Comparison of ENCODE assay signal across 20 cellular contexts in genomic region chr12:14842315-14842714, GRCh38. TPM values are rescaled to one million over a fixed set of nuclear protein-coding genes. Genes with fewer than 3 reads are reported as not detected.
DNase-seq lines count a peak whose midpoint lies in the region; ATAC-seq and TF ChIP-seq lines count a peak whose summit lies in the region.
"Had no signal": no experiment of that assay in that cellular context is flagged by ENCODE, and none has a peak within 500 bp of the region (broad histone marks: within the 10 kb centered on the region; RNA-seq: fewer than 3 reads in every experiment).

No MANE protein-coding gene starts in this region.

- POLR2A ChIA-PET in activated CD8-positive, alpha-beta T cell treated with anti-CD3 and anti-CD28 coated beads for 36 hours (lab: Charles Lee), result no interaction called here

- no peaks in the 10 kb centered on the region for H3K9me3 ChIP-seq in esophagus squamous epithelium
- no peaks in the 10 kb centered on the region for H3K9me3 ChIP-seq in osteoblast (ENCODE audit: low read depth, low read length)
- no peaks in the 10 kb centered on the region for H3K9me3 ChIP-seq in tibial nerve
- H3K9me3 ChIP-seq: testis had no signal

- H3K4me3 ChIP-seq in esophagus squamous epithelium (no peak overlapping the region), osteoblast (ENCODE audit: insufficient read depth, low read length) (no peak overlapping the region), tibial nerve (no peak overlapping the region)
- H3K4me3 ChIP-seq: testis had no signal

- no peak for ATAC-seq in activated CD8-positive, alpha-beta T cell treated with anti-CD3 and anti-CD28 coated beads for 36 hours

- H4K20me1 ChIP-seq in osteoblast (ENCODE audit: insufficient read depth, low read length), result no peaks in the 10 kb centered on the region

- H3K36me3 ChIP-seq in esophagus squamous epithelium (no peaks in the 10 kb centered on the region), osteoblast (ENCODE audit: insufficient read depth, low read length) (no peaks in the 10 kb centered on the region), tibial nerve (no peaks in the 10 kb centered on the region)

- no peak for TF ChIP-seq EP300 in tibial nerve (IDR thresholded peaks at IDR 0.05)

- peaks cover 12% of the 10 kb centered on the region for H3K4me1 Mint-ChIP-seq in activated CD8-positive, alpha-beta T cell treated with anti-CD3 and anti-CD28 coated beads for 36 hours (ENCODE audit: low read depth)

- WGBS in esophagus squamous epithelium, 2 donors, result 79 to 81% methylated on average over 3 of the region's 3 CpGs
- WGBS in tibial nerve, 2 donors, result 53 to 62% methylated on average over 3 of the region's 3 CpGs

- CTCF ChIA-PET in activated CD8-positive, alpha-beta T cell treated with anti-CD3 and anti-CD28 coated beads for 36 hours (lab: Charles Lee), result no interaction called here

- in situ Hi-C loops in GM13977 (cut with MboI; ENCODE audit: low pct_unique_long_range_greater_than_20kb, low sequenced_read_pairs, unreplicated experiment), result no loop called here

- H3K36me3 Mint-ChIP-seq in activated CD8-positive, alpha-beta T cell treated with anti-CD3 and anti-CD28 coated beads for 36 hours (ENCODE audit: low read depth), result no peaks in the 10 kb centered on the region
- H3K36me3 Mint-ChIP-seq: CD14-positive monocyte, memory B cell had no signal

- H3K27ac ChIP-seq in esophagus squamous epithelium (peak overlapping the region in 3 of 4 donors; percentile 40 to 76 (median 44)), osteoblast (ENCODE audit: low read depth, low read length) (no peak overlapping the region), tibial nerve (peak overlapping the region; percentile 41 to 75 (median 63))

- intact Hi-C loops in esophagus squamous epithelium (cut with DNase I), result no loop called here
- intact Hi-C loops in activated CD8-positive, alpha-beta T cell treated with anti-CD3 and anti-CD28 coated beads for 36 hours (cut with micrococcal nuclease), result no loop called here

- H3K4me2 ChIP-seq in osteoblast (ENCODE audit: insufficient read depth, low read length), result peak overlapping the region; percentile 56

- no peak for TF ChIP-seq CTCF in esophagus squamous epithelium (IDR thresholded peaks at IDR 0.05)
- no peak for TF ChIP-seq CTCF in osteoblast (IDR thresholded peaks at IDR 0.05; ENCODE audit: extremely low read depth, low read depth, low read length)
- TF ChIP-seq CTCF in tibial nerve (IDR thresholded peaks at IDR 0.05), result no peak
- TF ChIP-seq CTCF in activated CD8-positive, alpha-beta T cell treated with anti-CD3 and anti-CD28 coated beads for 36 hours (IDR thresholded peaks at IDR 0.05), result no peak
- no peak for TF ChIP-seq CTCF in GM13977 (IDR thresholded peaks at IDR 0.05; ENCODE audit: extremely low read depth, insufficient read depth, missing control alignments)

- H3K79me2 ChIP-seq in osteoblast (ENCODE audit: insufficient read depth, low read length), result no peaks in the 10 kb centered on the region

- H2AFZ ChIP-seq in osteoblast (ENCODE audit: low read length), result no peak overlapping the region

- no peaks in the 10 kb centered on the region for H3K27me3 ChIP-seq in esophagus squamous epithelium
- H3K27me3 ChIP-seq in osteoblast (ENCODE audit: insufficient read depth, low read length), result no peaks in the 10 kb centered on the region
- no peaks in the 10 kb centered on the region for H3K27me3 ChIP-seq in tibial nerve
- H3K27me3 ChIP-seq: testis had no signal

- TF ChIP-seq POLR2A in esophagus squamous epithelium (IDR thresholded peaks at IDR 0.05) (no peak), tibial nerve (IDR thresholded peaks at IDR 0.05) (no peak)

- H3K4me3 Mint-ChIP-seq in activated CD8-positive, alpha-beta T cell treated with anti-CD3 and anti-CD28 coated beads for 36 hours, result no peak overlapping the region
- H3K4me3 Mint-ChIP-seq: activated naive CD8-positive, alpha-beta T cell; activated T-cell treated with anti-CD3 and anti-CD28 coated beads, Interleukin-2, amount 50 U/mL, for 24 hours; CD14-positive monocyte; memory B cell; nephron progenitor cell had no signal

- no peaks in the 10 kb centered on the region for H3K9me3 Mint-ChIP-seq in activated CD8-positive, alpha-beta T cell treated with anti-CD3 and anti-CD28 coated beads for 36 hours
- H3K9me3 Mint-ChIP-seq: activated T-cell treated with anti-CD3 and anti-CD28 coated beads, Interleukin-2, amount 50 U/mL, for 24 hours had no signal

- DNase-seq in DMS53 (lab: John Stamatoyannopoulos, UW), result peak; percentile 44
- no peak for DNase-seq in DMS53 treated with DMSO at 0.1 percent for 48 hours (lab: John Stamatoyannopoulos, UW; ENCODE audit: unreplicated experiment)
- DNase-seq in esophagus squamous epithelium (lab: John Stamatoyannopoulos, UW), result no peak
- DNase-seq in osteoblast (ENCODE audit: insufficient read length, low spot score, missing footprints), result no peak
- DNase-seq in tibial nerve (ENCODE audit: low spot score in 2 of 2), result no peak
- no peak for DNase-seq in activated CD8-positive, alpha-beta T cell treated with anti-CD3 and anti-CD28 coated beads for 36 hours
- no peak for DNase-seq in activated CD4-positive, alpha-beta T cell treated with anti-CD3 and anti-CD28 coated beads for 48 hours
- no peak for DNase-seq in GM13977 (ENCODE audit: low spot score)
- DNase-seq: activated T-cell treated with anti-CD3 and anti-CD28 coated beads, Interleukin-2, amount 50 U/mL, for 24 hours; DND-41; effector CD8-positive, alpha-beta T cell; MM.1S; NCI-H187 treated with DMSO at 0.1 percent for 48 hours; NCI-H524 treated with DMSO at 0.1 percent for 48 hours; nephron progenitor cell; retina; testis had no signal

- H3K27me3 Mint-ChIP-seq in activated CD8-positive, alpha-beta T cell treated with anti-CD3 and anti-CD28 coated beads for 36 hours, result peaks cover 6% of the 10 kb centered on the region
- H3K27me3 Mint-ChIP-seq: memory B cell had no signal

- H3K4me1 ChIP-seq in esophagus squamous epithelium (peaks cover 0 to 38% (median 29%) of the 10 kb centered on the region in 3 donors), osteoblast (ENCODE audit: insufficient read depth, low read length) (peaks cover 17% of the 10 kb centered on the region), tibial nerve (peaks cover 0 to 56% (median 20%) of the 10 kb centered on the region in 4 donors)

- no peak overlapping the region for H3K27ac Mint-ChIP-seq in activated CD8-positive, alpha-beta T cell treated with anti-CD3 and anti-CD28 coated beads for 36 hours
- H3K27ac Mint-ChIP-seq: activated naive CD8-positive, alpha-beta T cell; activated T-cell treated with anti-CD3 and anti-CD28 coated beads, Interleukin-2, amount 50 U/mL, for 24 hours; CD14-positive monocyte; memory B cell; nephron progenitor cell had no signal

RNA-seq across cellular contexts. Expression of gene ART4, which starts 1.0 kb away (rescaled TPM):
- total RNA-seq in esophagus squamous epithelium (under 1 TPM in 2 of 4 donors, not detected in 2; 0.35 to 0.95 TPM), osteoblast (not detected in 2 replicates), tibial nerve (1 to 10 TPM in 2 of 4 donors, under 1 TPM in 2; under 0.01 to 5.9 (median 1.4) TPM)
- total RNA-seq in activated CD8-positive, alpha-beta T cell treated with anti-CD3 and anti-CD28 coated beads for 36 hours, result not detected

RNA-seq across cellular contexts. Expression of gene SMCO3, which starts 28.3 kb away (rescaled TPM):
- under 1 TPM in 1 of 4 donors, not detected in 3; 0.50 TPM for total RNA-seq in esophagus squamous epithelium
- total RNA-seq in osteoblast, result under 0.01 TPM in 1 of 2 replicates, not detected in the other
- total RNA-seq in tibial nerve, result 10 to 100 TPM in 1 of 4 donors, 1 to 10 TPM in 3; 1.2 to 10.5 (median 6.2) TPM
- not detected for total RNA-seq in activated CD8-positive, alpha-beta T cell treated with anti-CD3 and anti-CD28 coated beads for 36 hours

RNA-seq across cellular contexts. Expression of gene C12orf60, which starts 38.8 kb away (rescaled TPM):
- total RNA-seq in esophagus squamous epithelium (1 to 10 TPM in 1 of 4 donors, under 1 TPM in 3; 0.15 to 2.6 (median 0.65) TPM), osteoblast (0.59 and 0.72 TPM in 2 replicates), tibial nerve (1 to 10 TPM in 1 of 4 donors, under 1 TPM in 3; 0.20 to 2.1 (median 0.89) TPM)
- 1 to 10 TPM; 3.3 to 4.2 TPM for total RNA-seq in activated CD8-positive, alpha-beta T cell treated with anti-CD3 and anti-CD28 coated beads for 36 hours

RNA-seq across cellular contexts. Expression of gene WBP11, which starts 39.0 kb away (rescaled TPM):
- total RNA-seq in esophagus squamous epithelium, result 10 to 100 TPM; 16.0 to 21.4 (median 18.2) TPM
- 10.3 and 19.5 TPM in 2 replicates for total RNA-seq in osteoblast
- 10 to 100 TPM; 11.7 to 22.6 (median 19.2) TPM for total RNA-seq in tibial nerve
- total RNA-seq in activated CD8-positive, alpha-beta T cell treated with anti-CD3 and anti-CD28 coated beads for 36 hours, result 100 to 1,000 TPM; 123 to 130 TPM

RNA-seq across cellular contexts. Expression of gene MGP, which starts 43.3 kb away (rescaled TPM):
- total RNA-seq in esophagus squamous epithelium (100 to 1,000 TPM in 1 of 4 donors, 10 to 100 TPM in 2, 1 to 10 TPM in 1; 5.2 to 108 (median 41.4) TPM), osteoblast (8.0 and 16.8 TPM in 2 replicates), tibial nerve (100 to 1,000 TPM; 187 to 759 (median 492) TPM)
- not detected for total RNA-seq in activated CD8-positive, alpha-beta T cell treated with anti-CD3 and anti-CD28 coated beads for 36 hours
